Comparison of ENCODE assay signal across 9 cellular contexts in genomic region chr19:6056282-6056741, GRCh38. TPM values are rescaled to one million over a fixed set of nuclear protein-coding genes. Genes with fewer than 3 reads are reported as not detected.
DNase-seq lines count a peak whose midpoint lies in the region; ATAC-seq, FAIRE-seq and TF ChIP-seq lines count a peak whose summit lies in the region.
"Had no signal": no experiment of that assay in that cellular context is flagged by ENCODE, and none has a peak within 500 bp of the region (broad histone marks: within the 10 kb centered on the region; RNA-seq: fewer than 3 reads in every experiment).

No MANE protein-coding gene starts in this region.

- no peaks in the 10 kb centered on the region for H3K36me3 Mint-ChIP-seq in GM23338 (ENCODE audit: low read depth)
- H3K36me3 Mint-ChIP-seq: stimulated activated memory B cell treated with anti-CD40 and anti-IgM and Interleukin-4, amounts not matched to agents 10 μg/mL and 1 μg/mL and 100 μg/mL, for 72 hours had no signal

- no peak overlapping the region for H3K4me3 Mint-ChIP-seq in GM23338
- H3K4me3 Mint-ChIP-seq: stimulated activated memory B cell treated with anti-CD40 and anti-IgM and Interleukin-4, amounts not matched to agents 10 μg/mL and 1 μg/mL and 100 μg/mL, for 72 hours had no signal

- POLR2A ChIA-PET in K562 (lab: Yijun Ruan, JAX) = no interaction called here

- H3K4me1 ChIP-seq in GM23338 (ENCODE audit: insufficient read depth) (no peaks in the 10 kb centered on the region), K562 (replicated peaks in 1 of 2; ENCODE audit: control insufficient read depth in 2 of 2, insufficient read depth in 2 of 2, low read length in 2 of 2) (peaks cover 29 to 40% of the 10 kb centered on the region in 2 experiments), spleen (peaks cover 0 to 50% (median 30%) of the 10 kb centered on the region in 6 donors)

- H3K9ac ChIP-seq in K562 (ENCODE audit: insufficient read depth in 1 of 2, low read depth in 2 of 2, low read length in 2 of 2) = no peak overlapping the region

- WGBS in K562 (ENCODE audit: insufficient coverage, low coverage, missing lambda C conversion rate) = 89% methylated on average over 8 of the region's 8 CpGs
- WGBS in spleen, 5 donors = 84 to 95% (median 91%) methylated on average over 7 to 8 of the region's 8 CpGs

- H2AFZ ChIP-seq in GM23338 (peak overlapping the region; percentile 52; the same call in 1 of the 2 replicates), K562 (ENCODE audit: low read depth, low read length) (no peak overlapping the region)

- no peaks in the 10 kb centered on the region; the same call in 2 of the 3 replicates for H3K9me3 Mint-ChIP-seq in GM23338
- H3K9me3 Mint-ChIP-seq: stimulated activated memory B cell treated with anti-CD40 and anti-IgM and Interleukin-4, amounts not matched to agents 10 μg/mL and 1 μg/mL and 100 μg/mL, for 72 hours had no signal

- no peak for TF ChIP-seq EP300 in K562 (IDR thresholded peaks at IDR 0.05; ENCODE audit: low read length)

- TF ChIP-seq CTCF in GM23338 (conservative IDR thresholded peaks at IDR 0.05; ENCODE audit: low read depth in 2 of 2) (no peak), K562 (IDR thresholded peaks at IDR 0.05 in 2 of 3, conservative IDR thresholded peaks at IDR 0.05 in 1 of 3; ENCODE audit: insufficient read depth in 2 of 3, low read depth in 1 of 3, low read length in 3 of 3) (no peak), spleen (IDR thresholded peaks at IDR 0.05 in 8 of 11, conservative IDR thresholded peaks at IDR 0.05 in 3 of 11) (no peak)

- in situ Hi-C loops in K562 (cut with MboI) = loop anchor here (5.0 kb wide), 1 partner anchor 66 kb away; no protein-coding TSS in a partner anchor

- ATAC-seq in GM23338 (no peak; the same call in 2 of the 3 replicates), K562 (no peak), left colon (peak; percentile 81), HG03469 (IDR thresholded peaks at IDR 0.05; ENCODE audit: unreplicated experiment) (no peak)
- ATAC-seq: stimulated activated memory B cell treated with anti-CD40 and anti-IgM and Interleukin-4, amounts not matched to agents 10 μg/mL and 1 μg/mL and 100 μg/mL, for 72 hours had no signal

- H3K4me3 ChIP-seq in GM23338 (no peak overlapping the region), K562 (no peak overlapping the region), spleen (peak overlapping the region in 1 of 8 donors; percentile 47)

- intact Hi-C loops in K562 (cut with micrococcal nuclease) (no loop called here), left colon (cut with DNase I, micrococcal nuclease) (loop anchor here in 1 of 2 donors (10.0 kb wide), 1 partner anchor 48 kb away; no protein-coding TSS in a partner anchor), spleen (cut with DNase I; ENCODE audit: low total_unique reads) (no loop called here)

- H3F3A ChIP-seq in GM23338 (replicated peaks; ENCODE audit: low read depth) = no peaks in the 10 kb centered on the region

- H3K79me2 ChIP-seq in GM23338 (replicated peaks; ENCODE audit: insufficient read depth) = no peaks in the 10 kb centered on the region
- H3K79me2 ChIP-seq in K562 (ENCODE audit: control insufficient read depth, insufficient read depth, low read length) = peaks cover 22% of the 10 kb centered on the region

- peaks cover 20% of the 10 kb centered on the region for H3K4me1 Mint-ChIP-seq in GM23338

- no peak for TF ChIP-seq RAD21 in K562 (CRISPR knock-in tag; conservative IDR thresholded peaks at IDR 0.05 in 1 of 2, IDR thresholded peaks at IDR 0.05 in 1 of 2)

- H3K4me2 ChIP-seq in GM23338 (no peak overlapping the region), K562 (ENCODE audit: insufficient read depth, low read length) (no peak overlapping the region)

- TF ChIP-seq POLR2A in K562 (conservative IDR thresholded peaks at IDR 0.05) = no peak
- TF ChIP-seq POLR2A in spleen (IDR thresholded peaks at IDR 0.05) = no peak

- H3K36me3 ChIP-seq in GM23338 (ENCODE audit: insufficient read depth) = no peaks in the 10 kb centered on the region
- H3K36me3 ChIP-seq in K562 (ENCODE audit: control insufficient read depth, insufficient read depth, low read length) = 0 out of 3 replicates have a peak, but pooled peaks cover 4% of the 10 kb centered on the region
- H3K36me3 ChIP-seq in spleen = no peaks in the 10 kb centered on the region

- H3K9me3 ChIP-seq in K562 (replicated peaks; ENCODE audit: control insufficient read depth, insufficient read depth, low read depth, low read length) = no peaks in the 10 kb centered on the region
- H3K9me3 ChIP-seq in spleen = no peaks in the 10 kb centered on the region

- peaks cover 21% of the 10 kb centered on the region for H3K27me3 Mint-ChIP-seq in GM23338 (ENCODE audit: insufficient read depth, low read depth, poor library complexity)

- no peaks in the 10 kb centered on the region for H3K9me1 ChIP-seq in K562 (ENCODE audit: control insufficient read depth, insufficient read depth, low read length)

- H3K27ac ChIP-seq in GM23338 (ENCODE audit: low read depth) (0 out of 2 replicates have a peak overlapping the region, but pooled peaks have one; percentile 56), K562 (ENCODE audit: extremely low read depth, low read depth, low read length) (peak overlapping the region; percentile 27; the same call in 1 of the 3 replicates), spleen (peak overlapping the region; percentile 60 to 94 (median 87))

- H4K20me1 ChIP-seq in GM23338 (replicated peaks; ENCODE audit: insufficient read depth) = no peaks in the 10 kb centered on the region
- no peaks in the 10 kb centered on the region for H4K20me1 ChIP-seq in K562 (replicated peaks; ENCODE audit: control insufficient read depth, insufficient read depth, low read length)

- H3K27ac Mint-ChIP-seq in GM23338 = peak overlapping the region; percentile 67; the same call in 1 of the 2 replicates
- H3K27ac Mint-ChIP-seq: stimulated activated memory B cell treated with anti-CD40 and anti-IgM and Interleukin-4, amounts not matched to agents 10 μg/mL and 1 μg/mL and 100 μg/mL, for 72 hours had no signal

- FAIRE-seq in K562 (lab: Jason Lieb, UNC) = no peak

- CTCF ChIA-PET in K562 (lab: Yijun Ruan, JAX; ENCODE audit: low intra/inter-chr PET ratio) = no interaction called here

- H3K27me3 ChIP-seq in GM23338 (ENCODE audit: insufficient read depth) (no peaks in the 10 kb centered on the region), K562 (ENCODE audit: control insufficient read depth in 2 of 2, insufficient read depth in 2 of 2, low read length in 2 of 2) (no peaks in the 10 kb centered on the region), spleen (replicated peaks in 1 of 7) (no peaks in the 10 kb centered on the region)

- BruUV-seq in K562 (replicated peaks; lab: Mats Ljungman, UMichigan) = no TSS peak

- no peak for DNase-seq in GM23338 (ENCODE audit: low spot score)
- DNase-seq in K562 (ENCODE audit: extremely low read depth in 1 of 4, low spot score in 3 of 4) = no peak
- DNase-seq in left colon = peak; percentile 57 to 75
- no peak for DNase-seq in spleen
- DNase-seq in NCI-H2081 treated with DMSO at 0.1 percent for 48 hours (lab: John Stamatoyannopoulos, UW) = no peak
- no peak for DNase-seq in HCEC 1CT
- DNase-seq in DMS79 treated with DMSO at 0.1 percent for 48 hours (lab: John Stamatoyannopoulos, UW) = no peak

- 0 out of 2 replicates have a peak, but pooled peaks cover 3% of the 10 kb centered on the region for H3K9me2 ChIP-seq in GM23338 (ENCODE audit: insufficient read depth)

TF ChIP-seq in GM23338, 12 proteins besides CTCF, POLR2A, EP300 and RAD21 (continues in another document):
- TF ChIP-seq EZH2 (IDR thresholded peaks at IDR 0.05; ENCODE audit: low read depth, unreplicated experiment) = no peak

TF ChIP-seq in K562, 482 proteins besides CTCF, POLR2A, EP300 and RAD21 (continues in another document):
- TF ChIP-seq ZNF740 (CRISPR knock-in tag; IDR thresholded peaks at IDR 0.05) = 0 out of 2 replicates have a peak, but pooled peaks have one; percentile 3
- TF ChIP-seq ZNF740 (tag; IDR thresholded peaks at IDR 0.05) = no peak

RNA-seq across cellular contexts. Expression of gene RFX2, which starts 54.0 kb away (rescaled TPM):
- total RNA-seq in GM23338 (2014; rRNA removed; shearing (Covaris generic)) = 4.6 and 5.2 TPM in 2 replicates
- polyA plus RNA-seq in GM23338 (2016; fragmentation: Nextera tagmentation; extraction: Ambion mirVana) (11.5 and 13.0 TPM in 2 replicates), K562 (2011; rRNA removed) (8.7 and 9.8 TPM in 2 replicates), K562 (2014; fragmentation: Illumina TruSeq; extraction: Trizol) (9.4 and 11.3 TPM in 2 replicates), K562 (2014; fragmentation: Nextera tagmentation; extraction: Ambion mirVana) (1 to 10 TPM; 3.6 to 4.4 TPM), K562 (2014; rRNA removed) (11.1 and 11.4 TPM in 2 replicates), spleen (1 to 10 TPM; 1.1 to 3.2 (median 2.8) TPM)
- total RNA-seq in K562 (2011; cell fraction: chromatin; rRNA removed; ENCODE audit: low replicate concordance) = 29.2 and 31.8 TPM in 2 replicates
- 18.3 and 22.4 TPM in 2 replicates for total RNA-seq in K562 (2011; cell fraction: nucleolus; rRNA removed)
- 18.6 and 20.1 TPM in 2 replicates for total RNA-seq in K562 (2011; cell fraction: nucleoplasm; rRNA removed)
- total RNA-seq in K562 (2014; rRNA removed) (18.7 and 24.0 TPM in 2 replicates), K562 (2014; rRNA removed; fragmentation: Illumina TruSeq; extraction: Trizol) (4.4 and 5.3 TPM in 2 replicates), K562 (2015; rRNA removed; fragmentation: Illumina TruSeq; extraction: Trizol) (7.4 and 7.6 TPM in 2 replicates), K562 (2021) (18.3 and 18.9 TPM in 2 replicates), left colon (1 to 10 TPM; 6.6 to 8.5 TPM), spleen (10 to 100 TPM in 4 of 7 donors, 1 to 10 TPM in 3; 6.4 to 15.8 (median 11.1) TPM)
- 14.8 and 32.1 TPM in 2 replicates for polyA plus RNA-seq in K562 (2011; cell fraction: cytosol; rRNA removed)
- polyA plus RNA-seq in K562 (2011; cell fraction: nucleus; rRNA removed) = 20.8 and 44.3 TPM in 2 replicates
- 10.9 and 12.9 TPM in 2 replicates for polyA plus RNA-seq in K562 (2012)
- polyA minus RNA-seq in K562 (2011; rRNA and poly(A)+ RNA removed) = 8.9 and 11.7 TPM in 2 replicates
- polyA minus RNA-seq in K562 (2011; cell fraction: cytosol; rRNA and poly(A)+ RNA removed) = 10.7 and 12.8 TPM in 2 replicates
- 9.2 and 11.2 TPM in 2 replicates for polyA minus RNA-seq in K562 (2011; cell fraction: nucleus; rRNA and poly(A)+ RNA removed)

Comparison
In these comparisons a context has a peak if more than half of its experiments do, and no peak if none do; other contexts are left out.
1. DNase-seq: peak in left colon (2 of 2); none in GM23338 (single experiment), K562 (0 of 4), spleen (single experiment), NCI-H2081 treated with DMSO at 0.1 percent for 48 hours (single experiment), HCEC 1CT (single experiment) and DMS79 treated with DMSO at 0.1 percent for 48 hours (single experiment).
2. H3K27ac ChIP-seq: peak in every context shown above with its lines; median percentile 87 in spleen; 56 in GM23338; 27 in K562.